32 cellular contexts compared by ENCODE assay signal in genomic region chr12:16258963-16259362, GRCh38. TPM values are rescaled to one million over a fixed set of nuclear protein-coding genes. Genes with fewer than 3 reads are reported as not detected.
"Had no signal": no experiment of that assay in that cellular context is flagged by ENCODE, and none has a peak within 500 bp of the region (broad histone marks: within the 10 kb centered on the region; RNA-seq: fewer than 3 reads in every experiment).

No MANE protein-coding gene starts in this region.

- H3K36me3 ChIP-seq: ascending aorta, cardiac muscle cell, MG63, SJCRH30 had no signal

- H3K27ac ChIP-seq: ascending aorta, cardiac muscle cell, SJCRH30, SK-N-MC, VCaP had no signal

- H3K4me1 ChIP-seq: ascending aorta, SJCRH30 had no signal

- H3K27me3 ChIP-seq: ascending aorta, cardiac muscle cell, MG63, SJCRH30 had no signal

- H3K4me3 ChIP-seq: ascending aorta, cardiac muscle cell, MG63, SJCRH30, SK-N-MC had no signal

- DNase-seq: activated B cell treated with CpG ODN at 0.5 μM for 24 hours; activated CD4-positive, alpha-beta memory T cell treated with anti-CD3 and anti-CD28 coated beads, Interleukin-2, amount 10 ng/mL, durations not matched to agents 7 days and 5 days; activated CD4-positive, alpha-beta T cell treated with anti-CD3 and anti-CD28 coated beads for 4 hours; activated CD4-positive, alpha-beta T cell treated with anti-CD3 and anti-CD28 coated beads, Interleukin-2, amount 50 U/mL, for 1 hour; activated CD4-positive, CD25-positive, alpha-beta regulatory T cell treated with anti-CD3 and anti-CD28 coated beads, Interleukin-2, amount 50 U/mL, for 72 hours; activated CD8-positive, alpha-beta memory T cell treated with anti-CD3 and anti-CD28 coated beads for 24 hours; activated CD8-positive, alpha-beta memory T cell treated with anti-CD3 and anti-CD28 coated beads, Interleukin-2, amount 10 ng/mL, durations not matched to agents 7 days and 5 days; activated CD8-positive, alpha-beta memory T cell treated with anti-CD3 and anti-CD28 coated beads, Interleukin-2, amount 50 U/mL, for 48 hours; activated effector memory CD4-positive, alpha-beta T cell treated with anti-CD3 and anti-CD28 coated beads, Interleukin-2, amount 50 U/mL, for 16 hours; activated naive CD4-positive, alpha-beta T cell; activated naive CD4-positive, alpha-beta T cell treated with anti-CD3 and anti-CD28 coated beads, Interleukin-2, amount 50 U/mL, for 16 hours; activated naive CD8-positive, alpha-beta T cell treated with anti-CD3 and anti-CD28 coated beads for 36 hours; activated T-cell treated with anti-CD3 and anti-CD28 coated beads, Interleukin-2, amount 50 U/mL, for 48 hours; amygdala; Kasumi-1; MG63; NCI-H1092; NCI-H1436 treated with DMSO at 0.1 percent for 48 hours; NCI-H1694 treated with DMSO at 0.1 percent for 48 hours; NCI-H2029; NCI-H345; NCI-H524 treated with DMSO at 0.1 percent for 48 hours; SHP77; SJCRH30 had no signal

- ATAC-seq: activated CD8-positive, alpha-beta memory T cell treated with anti-CD3 and anti-CD28 coated beads, Interleukin-2, amount 10 ng/mL, durations not matched to agents 7 days and 5 days; activated T-helper 17 cell treated with anti-CD3 and anti-CD28 coated beads, Interleukin-2, amount 50 U/mL, for 72 hours; Panc1 had no signal

- H3K9me3 ChIP-seq: ascending aorta, SJCRH30 had no signal

RNA-seq across cellular contexts. Expression of gene SLC15A5, which starts 18.5 kb away (rescaled TPM):
- total RNA-seq: activated B cell treated with CpG ODN at 0.5 μM for 24 hours; activated CD4-positive, alpha-beta memory T cell treated with anti-CD3 and anti-CD28 coated beads, Interleukin-2, amount 10 ng/mL, durations not matched to agents 7 days and 5 days; activated CD8-positive, alpha-beta memory T cell treated with anti-CD3 and anti-CD28 coated beads, Interleukin-2, amount 10 ng/mL, durations not matched to agents 7 days and 5 days; activated naive CD8-positive, alpha-beta T cell treated with anti-CD3 and anti-CD28 coated beads for 36 hours; activated T-helper 17 cell treated with anti-CD3 and anti-CD28 coated beads, Interleukin-2, amount 50 U/mL, for 72 hours; ascending aorta; cardiac muscle cell; RPMI7951; SJCRH30; T-helper 1 cell treated with Interleukin-12 subunit alpha and Interleukin-12 subunit beta and Interleukin-4 antibody, amounts not matched to agents 30 ng/mL and 1 ng/mL, for 36 hours had no signal
